Comparison of ENCODE assay signal across 1 cellular context in the genomic region with DNA sequence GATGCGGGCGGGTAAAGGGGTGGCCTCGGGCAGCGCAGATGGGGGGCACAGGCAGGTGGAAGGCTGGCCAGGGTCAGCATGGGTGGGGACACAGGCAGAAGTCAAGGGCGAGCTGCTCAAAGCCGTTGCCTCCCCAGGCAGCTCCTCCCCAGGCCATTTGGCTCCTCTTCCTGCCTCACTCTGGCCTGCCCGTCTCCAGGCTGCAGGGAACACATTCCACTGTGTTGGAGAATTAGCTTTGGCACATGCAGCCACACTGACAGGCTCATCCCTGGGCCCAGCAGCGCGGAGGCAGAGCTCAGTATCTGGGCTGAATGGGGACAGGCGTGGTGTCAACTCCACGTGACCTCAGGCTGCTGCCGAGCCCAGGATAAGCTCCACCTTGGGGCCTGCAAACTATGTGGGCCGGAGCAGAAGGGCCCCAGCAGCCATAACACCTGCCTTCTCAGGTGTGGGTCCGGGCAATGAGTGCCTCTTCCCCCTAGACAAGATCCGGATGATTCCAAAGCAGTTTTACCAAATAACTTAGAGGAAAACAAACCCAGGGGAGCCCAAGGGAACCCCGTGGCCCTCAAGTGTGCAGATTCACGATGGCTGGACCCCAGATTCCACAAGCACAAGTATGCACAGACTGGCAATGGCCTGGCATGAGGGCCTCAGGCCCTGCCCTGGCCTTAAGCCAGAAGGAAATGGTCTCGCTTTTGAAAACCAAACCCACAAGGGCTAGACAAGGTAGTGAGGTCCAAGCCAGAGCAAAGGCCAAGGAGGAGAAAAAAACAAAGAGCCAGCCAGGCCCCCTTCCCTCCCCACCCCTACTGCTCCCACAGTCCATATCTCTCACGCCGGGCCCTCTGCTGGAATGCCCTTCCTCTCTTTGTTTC.
A peak's percentile ranks its signal among the peaks of the same experiment; 100 is the strongest.
TF ChIP-seq lines count a peak whose summit lies in the region.

No MANE protein-coding gene starts in this region.

TF ChIP-seq in K562, 482 proteins besides CTCF, POLR2A, EP300 and RAD21 (continued from another document and continues in another):
- TF ChIP-seq PHB2 (IDR thresholded peaks at IDR 0.05; ENCODE audit: low read depth): no peak
- TF ChIP-seq ZNF316 (IDR thresholded peaks at IDR 0.05): no peak
- no peak for TF ChIP-seq SRSF9 (IDR thresholded peaks at IDR 0.05; ENCODE audit: borderline replicate concordance, low read depth, low read length)
- TF ChIP-seq, protein P1, sequence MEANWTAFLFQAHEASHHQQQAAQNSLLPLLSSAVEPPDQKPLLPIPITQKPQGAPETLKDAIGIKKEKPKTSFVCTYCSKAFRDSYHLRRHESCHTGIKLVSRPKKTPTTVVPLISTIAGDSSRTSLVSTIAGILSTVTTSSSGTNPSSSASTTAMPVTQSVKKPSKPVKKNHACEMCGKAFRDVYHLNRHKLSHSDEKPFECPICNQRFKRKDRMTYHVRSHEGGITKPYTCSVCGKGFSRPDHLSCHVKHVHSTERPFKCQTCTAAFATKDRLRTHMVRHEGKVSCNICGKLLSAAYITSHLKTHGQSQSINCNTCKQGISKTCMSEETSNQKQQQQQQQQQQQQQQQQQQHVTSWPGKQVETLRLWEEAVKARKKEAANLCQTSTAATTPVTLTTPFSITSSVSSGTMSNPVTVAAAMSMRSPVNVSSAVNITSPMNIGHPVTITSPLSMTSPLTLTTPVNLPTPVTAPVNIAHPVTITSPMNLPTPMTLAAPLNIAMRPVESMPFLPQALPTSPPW (CRISPR knock-in tag; IDR thresholded peaks at IDR 0.05): peak; percentile 54
- TF ChIP-seq, protein P2, sequence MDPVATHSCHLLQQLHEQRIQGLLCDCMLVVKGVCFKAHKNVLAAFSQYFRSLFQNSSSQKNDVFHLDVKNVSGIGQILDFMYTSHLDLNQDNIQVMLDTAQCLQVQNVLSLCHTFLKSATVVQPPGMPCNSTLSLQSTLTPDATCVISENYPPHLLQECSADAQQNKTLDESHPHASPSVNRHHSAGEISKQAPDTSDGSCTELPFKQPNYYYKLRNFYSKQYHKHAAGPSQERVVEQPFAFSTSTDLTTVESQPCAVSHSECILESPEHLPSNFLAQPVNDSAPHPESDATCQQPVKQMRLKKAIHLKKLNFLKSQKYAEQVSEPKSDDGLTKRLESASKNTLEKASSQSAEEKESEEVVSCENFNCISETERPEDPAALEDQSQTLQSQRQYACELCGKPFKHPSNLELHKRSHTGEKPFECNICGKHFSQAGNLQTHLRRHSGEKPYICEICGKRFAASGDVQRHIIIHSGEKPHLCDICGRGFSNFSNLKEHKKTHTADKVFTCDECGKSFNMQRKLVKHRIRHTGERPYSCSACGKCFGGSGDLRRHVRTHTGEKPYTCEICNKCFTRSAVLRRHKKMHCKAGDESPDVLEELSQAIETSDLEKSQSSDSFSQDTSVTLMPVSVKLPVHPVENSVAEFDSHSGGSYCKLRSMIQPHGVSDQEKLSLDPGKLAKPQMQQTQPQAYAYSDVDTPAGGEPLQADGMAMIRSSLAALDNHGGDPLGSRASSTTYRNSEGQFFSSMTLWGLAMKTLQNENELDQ (CRISPR knock-in tag; IDR thresholded peaks at IDR 0.05; ENCODE audit: borderline replicate concordance): no peak
- 0 out of 2 replicates have a peak, but pooled peaks have one; percentile 24 for TF ChIP-seq MTF1 (CRISPR knock-in tag; IDR thresholded peaks at IDR 0.05; ENCODE audit: borderline replicate concordance)
- TF ChIP-seq CBX2 (IDR thresholded peaks at IDR 0.05; ENCODE audit: insufficient read depth, low read length, poor library complexity, severe bottlenecking): no peak
- no peak for TF ChIP-seq SMARCA4 (IDR thresholded peaks at IDR 0.05)
- no peak for TF ChIP-seq ZNF717 (CRISPR knock-in tag; IDR thresholded peaks at IDR 0.05)
- no peak for TF ChIP-seq ELF2 (CRISPR knock-in tag; IDR thresholded peaks at IDR 0.05)
- no peak for TF ChIP-seq DDX20 (tag; IDR thresholded peaks at IDR 0.05; ENCODE audit: low read depth)
- no peak for TF ChIP-seq ZNF551 (CRISPR knock-in tag; IDR thresholded peaks at IDR 0.05)
- TF ChIP-seq, protein P3, sequence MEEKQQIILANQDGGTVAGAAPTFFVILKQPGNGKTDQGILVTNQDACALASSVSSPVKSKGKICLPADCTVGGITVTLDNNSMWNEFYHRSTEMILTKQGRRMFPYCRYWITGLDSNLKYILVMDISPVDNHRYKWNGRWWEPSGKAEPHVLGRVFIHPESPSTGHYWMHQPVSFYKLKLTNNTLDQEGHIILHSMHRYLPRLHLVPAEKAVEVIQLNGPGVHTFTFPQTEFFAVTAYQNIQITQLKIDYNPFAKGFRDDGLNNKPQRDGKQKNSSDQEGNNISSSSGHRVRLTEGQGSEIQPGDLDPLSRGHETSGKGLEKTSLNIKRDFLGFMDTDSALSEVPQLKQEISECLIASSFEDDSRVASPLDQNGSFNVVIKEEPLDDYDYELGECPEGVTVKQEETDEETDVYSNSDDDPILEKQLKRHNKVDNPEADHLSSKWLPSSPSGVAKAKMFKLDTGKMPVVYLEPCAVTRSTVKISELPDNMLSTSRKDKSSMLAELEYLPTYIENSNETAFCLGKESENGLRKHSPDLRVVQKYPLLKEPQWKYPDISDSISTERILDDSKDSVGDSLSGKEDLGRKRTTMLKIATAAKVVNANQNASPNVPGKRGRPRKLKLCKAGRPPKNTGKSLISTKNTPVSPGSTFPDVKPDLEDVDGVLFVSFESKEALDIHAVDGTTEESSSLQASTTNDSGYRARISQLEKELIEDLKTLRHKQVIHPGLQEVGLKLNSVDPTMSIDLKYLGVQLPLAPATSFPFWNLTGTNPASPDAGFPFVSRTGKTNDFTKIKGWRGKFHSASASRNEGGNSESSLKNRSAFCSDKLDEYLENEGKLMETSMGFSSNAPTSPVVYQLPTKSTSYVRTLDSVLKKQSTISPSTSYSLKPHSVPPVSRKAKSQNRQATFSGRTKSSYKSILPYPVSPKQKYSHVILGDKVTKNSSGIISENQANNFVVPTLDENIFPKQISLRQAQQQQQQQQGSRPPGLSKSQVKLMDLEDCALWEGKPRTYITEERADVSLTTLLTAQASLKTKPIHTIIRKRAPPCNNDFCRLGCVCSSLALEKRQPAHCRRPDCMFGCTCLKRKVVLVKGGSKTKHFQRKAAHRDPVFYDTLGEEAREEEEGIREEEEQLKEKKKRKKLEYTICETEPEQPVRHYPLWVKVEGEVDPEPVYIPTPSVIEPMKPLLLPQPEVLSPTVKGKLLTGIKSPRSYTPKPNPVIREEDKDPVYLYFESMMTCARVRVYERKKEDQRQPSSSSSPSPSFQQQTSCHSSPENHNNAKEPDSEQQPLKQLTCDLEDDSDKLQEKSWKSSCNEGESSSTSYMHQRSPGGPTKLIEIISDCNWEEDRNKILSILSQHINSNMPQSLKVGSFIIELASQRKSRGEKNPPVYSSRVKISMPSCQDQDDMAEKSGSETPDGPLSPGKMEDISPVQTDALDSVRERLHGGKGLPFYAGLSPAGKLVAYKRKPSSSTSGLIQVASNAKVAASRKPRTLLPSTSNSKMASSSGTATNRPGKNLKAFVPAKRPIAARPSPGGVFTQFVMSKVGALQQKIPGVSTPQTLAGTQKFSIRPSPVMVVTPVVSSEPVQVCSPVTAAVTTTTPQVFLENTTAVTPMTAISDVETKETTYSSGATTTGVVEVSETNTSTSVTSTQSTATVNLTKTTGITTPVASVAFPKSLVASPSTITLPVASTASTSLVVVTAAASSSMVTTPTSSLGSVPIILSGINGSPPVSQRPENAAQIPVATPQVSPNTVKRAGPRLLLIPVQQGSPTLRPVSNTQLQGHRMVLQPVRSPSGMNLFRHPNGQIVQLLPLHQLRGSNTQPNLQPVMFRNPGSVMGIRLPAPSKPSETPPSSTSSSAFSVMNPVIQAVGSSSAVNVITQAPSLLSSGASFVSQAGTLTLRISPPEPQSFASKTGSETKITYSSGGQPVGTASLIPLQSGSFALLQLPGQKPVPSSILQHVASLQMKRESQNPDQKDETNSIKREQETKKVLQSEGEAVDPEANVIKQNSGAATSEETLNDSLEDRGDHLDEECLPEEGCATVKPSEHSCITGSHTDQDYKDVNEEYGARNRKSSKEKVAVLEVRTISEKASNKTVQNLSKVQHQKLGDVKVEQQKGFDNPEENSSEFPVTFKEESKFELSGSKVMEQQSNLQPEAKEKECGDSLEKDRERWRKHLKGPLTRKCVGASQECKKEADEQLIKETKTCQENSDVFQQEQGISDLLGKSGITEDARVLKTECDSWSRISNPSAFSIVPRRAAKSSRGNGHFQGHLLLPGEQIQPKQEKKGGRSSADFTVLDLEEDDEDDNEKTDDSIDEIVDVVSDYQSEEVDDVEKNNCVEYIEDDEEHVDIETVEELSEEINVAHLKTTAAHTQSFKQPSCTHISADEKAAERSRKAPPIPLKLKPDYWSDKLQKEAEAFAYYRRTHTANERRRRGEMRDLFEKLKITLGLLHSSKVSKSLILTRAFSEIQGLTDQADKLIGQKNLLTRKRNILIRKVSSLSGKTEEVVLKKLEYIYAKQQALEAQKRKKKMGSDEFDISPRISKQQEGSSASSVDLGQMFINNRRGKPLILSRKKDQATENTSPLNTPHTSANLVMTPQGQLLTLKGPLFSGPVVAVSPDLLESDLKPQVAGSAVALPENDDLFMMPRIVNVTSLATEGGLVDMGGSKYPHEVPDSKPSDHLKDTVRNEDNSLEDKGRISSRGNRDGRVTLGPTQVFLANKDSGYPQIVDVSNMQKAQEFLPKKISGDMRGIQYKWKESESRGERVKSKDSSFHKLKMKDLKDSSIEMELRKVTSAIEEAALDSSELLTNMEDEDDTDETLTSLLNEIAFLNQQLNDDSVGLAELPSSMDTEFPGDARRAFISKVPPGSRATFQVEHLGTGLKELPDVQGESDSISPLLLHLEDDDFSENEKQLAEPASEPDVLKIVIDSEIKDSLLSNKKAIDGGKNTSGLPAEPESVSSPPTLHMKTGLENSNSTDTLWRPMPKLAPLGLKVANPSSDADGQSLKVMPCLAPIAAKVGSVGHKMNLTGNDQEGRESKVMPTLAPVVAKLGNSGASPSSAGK (IDR thresholded peaks at IDR 0.05): peak; percentile 88
- TF ChIP-seq TCF7 (IDR thresholded peaks at IDR 0.05; ENCODE audit: borderline replicate concordance): 0 out of 2 replicates have a peak, but pooled peaks have one; percentile 12
- no peak for TF ChIP-seq SREBF2 (CRISPR knock-in tag; IDR thresholded peaks at IDR 0.05)
- no peak for TF ChIP-seq ZNF780A (CRISPR knock-in tag; IDR thresholded peaks at IDR 0.05)
- TF ChIP-seq FOXA3 (CRISPR knock-in tag; conservative IDR thresholded peaks at IDR 0.05 in 1 of 2, IDR thresholded peaks at IDR 0.05 in 1 of 2): no peak
- 0 out of 2 replicates have a peak, but pooled peaks have one; percentile 27 for TF ChIP-seq TCF15 (CRISPR knock-in tag; IDR thresholded peaks at IDR 0.05)
- peak; percentile 54 for TF ChIP-seq CBFA2T3 (IDR thresholded peaks at IDR 0.05)
- TF ChIP-seq HDGF (IDR thresholded peaks at IDR 0.05): 0 out of 2 replicates have a peak, but pooled peaks have one; percentile 36
- TF ChIP-seq, protein P4, sequence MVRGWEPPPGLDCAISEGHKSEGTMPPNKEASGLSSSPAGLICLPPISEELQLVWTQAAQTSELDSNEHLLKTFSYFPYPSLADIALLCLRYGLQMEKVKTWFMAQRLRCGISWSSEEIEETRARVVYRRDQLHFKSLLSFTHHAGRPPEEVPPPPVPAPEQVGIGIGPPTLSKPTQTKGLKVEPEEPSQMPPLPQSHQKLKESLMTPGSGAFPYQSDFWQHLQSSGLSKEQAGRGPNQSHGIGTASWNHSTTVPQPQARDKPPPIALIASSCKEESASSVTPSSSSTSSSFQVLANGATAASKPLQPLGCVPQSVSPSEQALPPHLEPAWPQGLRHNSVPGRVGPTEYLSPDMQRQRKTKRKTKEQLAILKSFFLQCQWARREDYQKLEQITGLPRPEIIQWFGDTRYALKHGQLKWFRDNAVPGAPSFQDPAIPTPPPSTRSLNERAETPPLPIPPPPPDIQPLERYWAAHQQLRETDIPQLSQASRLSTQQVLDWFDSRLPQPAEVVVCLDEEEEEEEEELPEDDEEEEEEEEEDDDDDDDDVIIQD (CRISPR knock-in tag; IDR thresholded peaks at IDR 0.05): no peak
- no peak for TF ChIP-seq RBM25 (IDR thresholded peaks at IDR 0.05; ENCODE audit: low read depth, low read length, severe bottlenecking)
- no peak for TF ChIP-seq RBBP5 (IDR thresholded peaks at IDR 0.05; ENCODE audit: borderline replicate concordance, insufficient read depth, low read length, poor library complexity, severe bottlenecking)
- no peak for TF ChIP-seq EWSR1 (IDR thresholded peaks at IDR 0.05; ENCODE audit: borderline replicate concordance, low read depth, partially characterized antibody)
- TF ChIP-seq ZNF655 (CRISPR knock-in tag; IDR thresholded peaks at IDR 0.05): no peak
- TF ChIP-seq NR2C2 (CRISPR knock-in tag; IDR thresholded peaks at IDR 0.05): no peak
- TF ChIP-seq NR2C2 (tag; IDR thresholded peaks at IDR 0.05): peak; percentile 29; the same call in 1 of the 2 replicates
- peak in 1 of 2 experiments; percentile 38; a peak in 1 of 4 replicates for TF ChIP-seq RCOR1 (IDR thresholded peaks at IDR 0.05; ENCODE audit: borderline replicate concordance in 1 of 2, low read depth in 2 of 2, low read length in 2 of 2)
- no peak for TF ChIP-seq TARDBP (IDR thresholded peaks at IDR 0.05)
- TF ChIP-seq ZNF184 (CRISPR knock-in tag; IDR thresholded peaks at IDR 0.05): no peak
- TF ChIP-seq ARID2 (IDR thresholded peaks at IDR 0.05): no peak
- TF ChIP-seq CEBPG (CRISPR knock-in tag; IDR thresholded peaks at IDR 0.05): no peak
- TF ChIP-seq CEBPG (tag; conservative IDR thresholded peaks at IDR 0.05 in 1 of 2, IDR thresholded peaks at IDR 0.05 in 1 of 2): no peak
- peak; percentile 91 for TF ChIP-seq WHSC1 (IDR thresholded peaks at IDR 0.05; ENCODE audit: low read length)
- peak; percentile 69 for TF ChIP-seq CBFA2T2 (conservative IDR thresholded peaks at IDR 0.05)
- TF ChIP-seq, protein P5, sequence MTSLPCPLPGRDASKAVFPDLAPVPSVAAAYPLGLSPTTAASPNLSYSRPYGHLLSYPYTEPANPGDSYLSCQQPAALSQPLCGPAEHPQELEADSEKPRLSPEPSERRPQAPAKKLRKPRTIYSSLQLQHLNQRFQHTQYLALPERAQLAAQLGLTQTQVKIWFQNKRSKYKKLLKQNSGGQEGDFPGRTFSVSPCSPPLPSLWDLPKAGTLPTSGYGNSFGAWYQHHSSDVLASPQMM (CRISPR knock-in tag; IDR thresholded peaks at IDR 0.05): no peak
